ENCODE assay signal across 2 cellular contexts in the genomic region with DNA sequence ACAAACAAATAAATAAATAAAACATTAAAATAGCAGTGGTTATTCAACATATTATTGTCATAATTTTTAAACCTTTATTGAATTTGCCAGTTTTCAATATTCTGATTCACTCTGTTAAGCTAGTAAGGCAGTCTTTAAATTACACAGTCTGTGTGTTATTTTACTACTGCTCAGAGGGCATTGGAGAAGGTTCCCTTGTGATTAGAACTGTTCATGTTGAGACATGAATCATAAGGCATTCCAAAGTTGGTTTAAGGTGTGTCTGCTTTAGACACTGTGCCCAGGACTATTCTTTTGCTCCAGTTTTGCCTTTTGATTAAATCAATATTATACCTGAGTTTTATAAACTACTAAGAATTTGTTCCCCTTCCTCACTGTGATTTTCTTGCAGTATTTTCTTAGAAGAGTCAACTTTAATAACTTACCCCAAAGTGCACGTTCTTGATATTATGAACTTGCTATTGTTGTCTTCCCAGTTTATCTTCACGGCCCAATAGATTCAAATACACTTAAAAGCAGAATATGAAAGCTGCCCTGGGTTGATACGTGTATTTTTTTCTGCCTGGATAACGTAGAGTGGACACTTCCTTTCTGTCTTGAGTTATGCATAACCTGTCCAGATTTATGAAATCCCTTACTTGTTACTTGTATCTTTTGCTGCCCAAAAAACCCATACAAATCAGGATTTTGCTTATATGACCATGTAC.
TF ChIP-seq lines count a peak whose summit lies in the region.

No MANE protein-coding gene starts in this region.

TF ChIP-seq in liver, 16 proteins besides CTCF, POLR2A, EP300 and RAD21 (continued from another document):
- TF ChIP-seq REST (IDR thresholded peaks at IDR 0.05) (no peak), JUND (IDR thresholded peaks at IDR 0.05) (no peak), TAF1 (conservative IDR thresholded peaks at IDR 0.05) (no peak), ZBTB33 (IDR thresholded peaks at IDR 0.05) (no peak), GABPA (IDR thresholded peaks at IDR 0.05 in 1 of 2, conservative IDR thresholded peaks at IDR 0.05 in 1 of 2) (no peak), ATF3 (IDR thresholded peaks at IDR 0.05) (no peak)

TF ChIP-seq in HepG2, 621 proteins besides CTCF, POLR2A, EP300 and RAD21 (continued from another document):
- TF ChIP-seq, protein P1, sequence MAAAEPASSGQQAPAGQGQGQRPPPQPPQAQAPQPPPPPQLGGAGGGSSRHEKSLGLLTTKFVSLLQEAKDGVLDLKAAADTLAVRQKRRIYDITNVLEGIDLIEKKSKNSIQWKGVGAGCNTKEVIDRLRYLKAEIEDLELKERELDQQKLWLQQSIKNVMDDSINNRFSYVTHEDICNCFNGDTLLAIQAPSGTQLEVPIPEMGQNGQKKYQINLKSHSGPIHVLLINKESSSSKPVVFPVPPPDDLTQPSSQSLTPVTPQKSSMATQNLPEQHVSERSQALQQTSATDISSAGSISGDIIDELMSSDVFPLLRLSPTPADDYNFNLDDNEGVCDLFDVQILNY (CRISPR knock-in tag; conservative IDR thresholded peaks at IDR 0.05), result no peak
- TF ChIP-seq MAF1 (CRISPR knock-in tag; IDR thresholded peaks at IDR 0.05; ENCODE audit: borderline replicate concordance) (no peak), MZF1 (CRISPR knock-in tag; IDR thresholded peaks at IDR 0.05; ENCODE audit: borderline replicate concordance) (no peak), FLYWCH1 (CRISPR knock-in tag; IDR thresholded peaks at IDR 0.05) (no peak), NFKB2 (CRISPR knock-in tag; IDR thresholded peaks at IDR 0.05; ENCODE audit: borderline replicate concordance) (no peak)
